ENCODE assay signal across 9 cellular contexts in genomic region chr6:20159098-20159497, GRCh38. TPM values are rescaled to one million over a fixed set of nuclear protein-coding genes. Genes with fewer than 3 reads are reported as not detected.
"Had no signal": no experiment of that assay in that cellular context is flagged by ENCODE, and none has a peak within 500 bp of the region (broad histone marks: within the 10 kb centered on the region; RNA-seq: fewer than 3 reads in every experiment).

No MANE protein-coding gene starts in this region.

- ATAC-seq: GM23338, HepG2 had no signal

- H3K4me3 Mint-ChIP-seq: GM23338, H9, IgD-negative memory B cell had no signal

- H3K4me3 ChIP-seq: GM23338 had no signal

- H3K27ac Mint-ChIP-seq: GM23338, H9, IgD-negative memory B cell had no signal

- H3K27ac ChIP-seq: HL-60 had no signal

- H2AFZ ChIP-seq: GM23338 had no signal

- DNase-seq: H9, HCEC 1CT, HFFc6 had no signal

- FAIRE-seq: H1, H54, HepG2 had no signal

- H3K9me3 Mint-ChIP-seq: GM23338, HFFc6, IgD-negative memory B cell had no signal

- H3K27me3 Mint-ChIP-seq: IgD-negative memory B cell had no signal

RNA-seq across cellular contexts. Expression of gene MBOAT1, which starts 53.2 kb away (rescaled TPM):
- total RNA-seq: HepG2 had no signal
- polyA plus RNA-seq: HepG2 had no signal
